ENCODE assay signal across 22 cellular contexts in genomic region chr20:63680427-63680826, GRCh38. TPM values are rescaled to one million over a fixed set of nuclear protein-coding genes. Genes with fewer than 3 reads are reported as not detected.
"Had no signal": no experiment of that assay in that cellular context is flagged by ENCODE, and none has a peak within 500 bp of the region (broad histone marks: within the 10 kb centered on the region; RNA-seq: fewer than 3 reads in every experiment).

No MANE protein-coding gene starts in this region.

- H3K4me3 ChIP-seq: body of pancreas, cardiac muscle cell, heart left ventricle, pancreas, tibial nerve had no signal

- H3K27ac ChIP-seq: cardiac muscle cell, epithelial cell of prostate, pancreas, tibial nerve had no signal

- H3K9me3 ChIP-seq: body of pancreas, heart left ventricle, pancreas, tibial nerve had no signal

- H3K36me3 ChIP-seq: cardiac muscle cell, pancreas had no signal

- ATAC-seq: activated CD8-positive, alpha-beta memory T cell treated with anti-CD3 and anti-CD28 coated beads, Interleukin-2, amount 10 ng/mL, durations not matched to agents 7 days and 5 days; activated CD8-positive, alpha-beta T cell treated with anti-CD3 and anti-CD28 coated beads for 36 hours; body of pancreas; heart left ventricle; left cardiac atrium; pancreas; right cardiac atrium; T-helper 17 cell had no signal

- DNase-seq: activated CD4-positive, alpha-beta T cell treated with anti-CD3 and anti-CD28 coated beads for 48 hours; activated CD8-positive, alpha-beta memory T cell treated with anti-CD3 and anti-CD28 coated beads, Interleukin-2, amount 10 ng/mL, durations not matched to agents 7 days and 5 days; activated CD8-positive, alpha-beta T cell treated with anti-CD3 and anti-CD28 coated beads for 36 hours; activated effector memory CD4-positive, alpha-beta T cell treated with anti-CD3 and anti-CD28 coated beads, Interleukin-2, amount 50 U/mL, for 16 hours; activated naive CD4-positive, alpha-beta T cell treated with anti-CD3 and anti-CD28 coated beads, Interleukin-2, amount 10 ng/mL, durations not matched to agents 7 days and 5 days; activated T-cell treated with anti-CD3 and anti-CD28 coated beads for 4 hours; amygdala; body of pancreas; cortex of kidney; heart left ventricle; left cardiac atrium; right cardiac atrium; stimulated activated CD4-positive, alpha-beta T cell treated with anti-CD3 and anti-CD28 coated beads, Interleukin-12 subunit alpha, Interleukin-12 subunit beta, amount 100 ng/mL, for 4 hours; stimulated activated CD4-positive, alpha-beta T cell treated with anti-CD3 and anti-CD28 coated beads, Interleukin-4, amount 100 ng/mL, for 4 hours; T-helper 17 cell had no signal

- H3K27me3 ChIP-seq: body of pancreas, cardiac muscle cell, heart left ventricle, pancreas, tibial nerve had no signal

- FAIRE-seq: islet of Langerhans, pancreas had no signal

RNA-seq across cellular contexts. Expression of gene TNFRSF6B, which starts 16.0 kb away (rescaled TPM):
- total RNA-seq: activated CD8-positive, alpha-beta memory T cell treated with anti-CD3 and anti-CD28 coated beads, Interleukin-2, amount 10 ng/mL, durations not matched to agents 7 days and 5 days; activated CD8-positive, alpha-beta T cell treated with anti-CD3 and anti-CD28 coated beads for 36 hours; mononuclear cell; skeletal muscle tissue; T-helper 17 cell had no signal
